Comparison of ENCODE assay signal across 8 cellular contexts in the genomic region with DNA sequence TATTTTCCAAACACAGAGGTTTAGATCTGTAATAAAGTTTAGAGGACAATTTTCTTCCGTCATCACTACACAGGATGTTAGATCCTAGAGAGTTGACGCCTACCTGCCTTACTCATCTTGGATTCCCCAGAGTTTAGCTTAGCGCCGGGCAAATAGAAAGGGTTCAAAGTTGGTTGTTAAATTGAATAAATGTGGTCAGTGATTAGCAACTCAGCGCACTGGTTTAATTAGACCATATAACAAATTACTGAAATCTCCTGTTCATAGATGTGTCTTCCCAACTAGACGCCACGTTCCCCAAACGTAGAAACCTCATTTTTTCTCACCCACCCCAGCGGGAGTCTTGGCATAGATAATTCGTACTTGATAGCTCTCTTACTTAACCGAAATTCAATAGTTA. TPM values are rescaled to one million over a fixed set of nuclear protein-coding genes. Genes with fewer than 3 reads are reported as not detected.
DNase-seq lines count a peak whose midpoint lies in the region; ATAC-seq lines count a peak whose summit lies in the region.

No MANE protein-coding gene starts in this region.

- peak; percentile 18 for ATAC-seq in HG02759 (IDR thresholded peaks at IDR 0.05; ENCODE audit: unreplicated experiment)

- DNase-seq in SKM-1 treated with dmso at 0.1 percent for 144 hours (lab: John Stamatoyannopoulos, UW; ENCODE audit: unreplicated experiment) = peak; percentile 34
- no peak for DNase-seq in SKM-1 (lab: John Stamatoyannopoulos, UW; ENCODE audit: unreplicated experiment)
- no peak for DNase-seq in NT2/D1 (ENCODE audit: low read depth, low spot score)
- peak; percentile 31 for DNase-seq in amniotic stem cell (lab: John Stamatoyannopoulos, UW)
- peak in 1 of 3 donors; percentile 10 for DNase-seq in immature natural killer cell
- peak; percentile 4 to 28 (median 12) for DNase-seq in stimulated activated CD4-positive, alpha-beta T cell treated with anti-CD3 and anti-CD28 coated beads, Interleukin-12 subunit alpha, Interleukin-12 subunit beta, amount 100 ng/mL, for 48 hours (ENCODE audit: low read depth in 2 of 3, low spot score in 1 of 3)
- no peak for DNase-seq in NK-92 treated with Interleukin-12 subunit alpha and Interleukin-12 subunit beta, amount 100 ng/mL, for 24 hours (lab: John Stamatoyannopoulos, UW)

- no peaks in the 10 kb centered on the region for H3K9me3 ChIP-seq in NT2/D1 (ENCODE audit: insufficient read depth, low read length)

- H3K27me3 Mint-ChIP-seq in immature natural killer cell (ENCODE audit: low read depth in 3 of 3) = peaks cover 5 to 9% (median 6%) of the 10 kb centered on the region in 3 donors

- peaks cover 0 to 5% (median 0%) of the 10 kb centered on the region in 3 donors for H3K36me3 Mint-ChIP-seq in immature natural killer cell

- H3K4me3 Mint-ChIP-seq in immature natural killer cell = peak overlapping the region; percentile 96 to 99 (median 99)

- H3K36me3 ChIP-seq in NT2/D1 (ENCODE audit: insufficient read depth, insufficient read length, low read length) = peaks cover 13% of the 10 kb centered on the region

- peak overlapping the region; percentile 96 to 99 (median 98) for H3K27ac Mint-ChIP-seq in immature natural killer cell

- peaks cover 40 to 51% of the 10 kb centered on the region in 2 donors for H3K4me1 Mint-ChIP-seq in immature natural killer cell

- no peaks in the 10 kb centered on the region for H3K4me1 ChIP-seq in NT2/D1 (ENCODE audit: insufficient read depth, insufficient read length)

- H3K9me3 Mint-ChIP-seq in immature natural killer cell = peaks cover 0 to 1% (median 0%) of the 10 kb centered on the region in 6 donors

- H3K27me3 ChIP-seq in NT2/D1 (ENCODE audit: insufficient read depth, insufficient read length) = no peaks in the 10 kb centered on the region

- H3K9ac ChIP-seq in NT2/D1 (ENCODE audit: insufficient read length, low read depth) = no peak overlapping the region

- H3K4me3 ChIP-seq in NT2/D1 (ENCODE audit: insufficient read length, low read depth) = peak overlapping the region; percentile 50

RNA-seq across cellular contexts. Expression of a gene that starts 0.8 kb away (rescaled TPM):
- polyA plus RNA-seq in immature natural killer cell = 10 to 100 TPM; 52.3 to 64.8 (median 57.6) TPM

Comparison
In these comparisons a context has a peak if more than half of its experiments do, and no peak if none do; other contexts are left out.
1. DNase-seq: peak in SKM-1 treated with dmso at 0.1 percent for 144 hours (single experiment), amniotic stem cell (single experiment) and stimulated activated CD4-positive, alpha-beta T cell treated with anti-CD3 and anti-CD28 coated beads, Interleukin-12 subunit alpha, Interleukin-12 subunit beta, amount 100 ng/mL, for 48 hours (3 of 3); none in SKM-1 (single experiment), NT2/D1 (single experiment) and NK-92 treated with Interleukin-12 subunit alpha and Interleukin-12 subunit beta, amount 100 ng/mL, for 24 hours (single experiment).